In genomic region chr2:148513425-148513824, GRCh38 we compare ENCODE assay signal across 9 cellular contexts.
"Had no signal": no experiment of that assay in that cellular context is flagged by ENCODE, and none has a peak within 500 bp of the region (broad histone marks: within the 10 kb centered on the region; RNA-seq: fewer than 3 reads in every experiment).

No MANE protein-coding gene starts in this region.

- H3K4me3 ChIP-seq: GM23248, HAP-1 had no signal

- H3K36me3 ChIP-seq: HAP-1 had no signal

- DNase-seq: GM23248, GOT3, H7, IMR-90, Kasumi-1, KG1 had no signal

- FAIRE-seq: HTR-8/SVneo had no signal

- ATAC-seq: HCT116 had no signal

- H3K27ac ChIP-seq: GM23248 had no signal

- H3K9ac ChIP-seq: GM23248 had no signal

- H3K9me3 ChIP-seq: HAP-1 had no signal

- H2AFZ ChIP-seq: GM23248 had no signal
